ENCODE assay signal across 12 cellular contexts in the genomic region with DNA sequence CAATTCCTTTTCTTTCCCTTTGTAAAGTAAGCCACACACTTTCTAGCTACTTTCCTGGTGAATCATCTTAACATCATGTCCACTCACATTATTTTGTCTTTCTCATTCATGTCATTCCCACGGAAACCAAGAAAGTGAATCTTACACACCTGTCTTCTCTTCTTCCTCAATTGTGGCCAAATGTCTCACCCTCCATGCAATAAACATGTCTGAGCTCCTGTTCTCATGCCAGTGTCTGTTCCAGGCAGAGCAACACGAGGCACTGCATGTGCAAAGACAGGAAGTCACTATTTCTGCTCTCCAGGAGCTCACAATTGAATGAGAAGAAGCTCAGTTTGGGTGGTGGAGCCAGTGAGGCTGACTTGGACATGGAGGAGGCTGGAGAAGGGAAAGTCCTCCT. TPM values are rescaled to one million over a fixed set of nuclear protein-coding genes. Genes with fewer than 3 reads are reported as not detected.
A peak's percentile ranks its signal among the peaks of the same experiment; 100 is the strongest.
DNase-seq lines count a peak whose midpoint lies in the region; ATAC-seq and TF ChIP-seq lines count a peak whose summit lies in the region.
"Had no signal": no experiment of that assay in that cellular context is flagged by ENCODE, and none has a peak within 500 bp of the region (broad histone marks: within the 10 kb centered on the region; RNA-seq: fewer than 3 reads in every experiment).

No MANE protein-coding gene starts in this region.

- H3K36me3 ChIP-seq in BJ (ENCODE audit: control insufficient read depth, insufficient read depth, low read length), result no peaks in the 10 kb centered on the region
- H3K36me3 ChIP-seq: HAP-1, neural progenitor cell had no signal

- no peak overlapping the region for H3K4me3 ChIP-seq in BJ (ENCODE audit: low read depth, low read length)
- H3K4me3 ChIP-seq: HAP-1, neural progenitor cell had no signal

- no peaks in the 10 kb centered on the region for H3K9me3 Mint-ChIP-seq in HFFc6
- H3K9me3 Mint-ChIP-seq: neural progenitor cell had no signal

- TF ChIP-seq CTCF in BJ (IDR thresholded peaks at IDR 0.05; ENCODE audit: insufficient read depth, low read depth, low read length) (no peak), HFFc6 (IDR thresholded peaks at IDR 0.05) (no peak)

- DNase-seq in BJ (ENCODE audit: low read depth) (peak; percentile 47), HFFc6 (peak; percentile 39), T-helper 17 cell (no peak), foreskin melanocyte (peak; percentile 21), NOMO-1 treated with dmso at 0.1 percent for 144 hours (lab: John Stamatoyannopoulos, UW; ENCODE audit: unreplicated experiment) (no peak)
- no peak for DNase-seq in activated CD4-positive, CD25-positive, alpha-beta regulatory T cell treated with anti-CD3 and anti-CD28 coated beads, Interleukin-2, amount 50 U/mL, for 72 hours
- DNase-seq in stimulated activated CD4-positive, alpha-beta T cell treated with anti-CD3 and anti-CD28 coated beads, Interleukin-4, amount 100 ng/mL, for 1 hour, result no peak
- DNase-seq: cortex of kidney, NCI-H2107 had no signal

- no peak for ATAC-seq in T-helper 17 cell
- no peak for ATAC-seq in HG03354 (IDR thresholded peaks at IDR 0.05; ENCODE audit: poor library complexity, severe bottlenecking, unreplicated experiment)

- H3K4me3 Mint-ChIP-seq in HFFc6 (peak overlapping the region; percentile 59; the same call in 1 of the 2 replicates), T-helper 17 cell (no peak overlapping the region)
- H3K4me3 Mint-ChIP-seq: neural progenitor cell had no signal

- CTCF ChIA-PET in BJ (lab: Yijun Ruan, JAX), result interaction anchor here (1.2 to 2.0 kb wide), 2 partner anchors 131 to 161 kb away, joined by 3 to 7 read pairs; no protein-coding TSS in a partner anchor

- H3K27me3 ChIP-seq in BJ (ENCODE audit: control insufficient read depth, insufficient read depth, low read length), result no peaks in the 10 kb centered on the region
- H3K27me3 ChIP-seq: neural progenitor cell had no signal

- peaks cover 41% of the 10 kb centered on the region for H3K4me1 Mint-ChIP-seq in HFFc6 (ENCODE audit: low read depth)
- peaks cover 5% of the 10 kb centered on the region for H3K4me1 Mint-ChIP-seq in T-helper 17 cell
- H3K4me1 Mint-ChIP-seq: neural progenitor cell had no signal

- no peaks in the 10 kb centered on the region for H3K27me3 Mint-ChIP-seq in HFFc6 (ENCODE audit: insufficient read depth)
- no peaks in the 10 kb centered on the region for H3K27me3 Mint-ChIP-seq in T-helper 17 cell

- peak overlapping the region; percentile 75 for H3K27ac Mint-ChIP-seq in HFFc6
- peak overlapping the region; percentile 51 for H3K27ac Mint-ChIP-seq in T-helper 17 cell
- H3K27ac Mint-ChIP-seq: neural progenitor cell had no signal

- POLR2A ChIA-PET in BJ (lab: Charles Lee), result interaction anchor here (0.6 kb wide), 1 partner anchor 31 kb away, joined by 5 read pairs; no protein-coding TSS in a partner anchor

- no peaks in the 10 kb centered on the region for H3K9me3 ChIP-seq in T-helper 17 cell (ENCODE audit: control insufficient read depth, low read length, poor library complexity, severe bottlenecking)
- H3K9me3 ChIP-seq: HAP-1 had no signal

- H3K36me3 Mint-ChIP-seq in HFFc6 (ENCODE audit: low read depth), result no peaks in the 10 kb centered on the region
- H3K36me3 Mint-ChIP-seq in T-helper 17 cell (ENCODE audit: low read depth), result peaks cover 2% of the 10 kb centered on the region
- H3K36me3 Mint-ChIP-seq: neural progenitor cell had no signal

RNA-seq across cellular contexts. Expression of a gene that starts 29.0 kb away (rescaled TPM):
- not detected in 2 replicates for polyA plus RNA-seq in BJ (2011; rRNA removed)
- not detected in 2 replicates for polyA minus RNA-seq in BJ (2011; rRNA and poly(A)+ RNA removed)
- not detected for total RNA-seq in HFFc6 (2021; fragmentation: NEBNext Ultra II Directional; extraction: Animal tissue kit (Norgen Biotek cat#: 25700))
- 1 to 10 TPM in 1 of 2 donors, not detected in 1; 1.2 TPM for total RNA-seq in T-helper 17 cell

Comparison
In these comparisons a context has a peak if more than half of its experiments do, and no peak if none do; other contexts are left out.
1. DNase-seq: peak in BJ (single experiment), HFFc6 (single experiment) and foreskin melanocyte (single experiment); none in T-helper 17 cell (0 of 3), activated CD4-positive, CD25-positive, alpha-beta regulatory T cell treated with anti-CD3 and anti-CD28 coated beads, Interleukin-2, amount 50 U/mL, for 72 hours (single experiment), NOMO-1 treated with dmso at 0.1 percent for 144 hours (single experiment) and stimulated activated CD4-positive, alpha-beta T cell treated with anti-CD3 and anti-CD28 coated beads, Interleukin-4, amount 100 ng/mL, for 1 hour (single experiment).